Comparison of ENCODE assay signal across 1 cellular context in the genomic region with DNA sequence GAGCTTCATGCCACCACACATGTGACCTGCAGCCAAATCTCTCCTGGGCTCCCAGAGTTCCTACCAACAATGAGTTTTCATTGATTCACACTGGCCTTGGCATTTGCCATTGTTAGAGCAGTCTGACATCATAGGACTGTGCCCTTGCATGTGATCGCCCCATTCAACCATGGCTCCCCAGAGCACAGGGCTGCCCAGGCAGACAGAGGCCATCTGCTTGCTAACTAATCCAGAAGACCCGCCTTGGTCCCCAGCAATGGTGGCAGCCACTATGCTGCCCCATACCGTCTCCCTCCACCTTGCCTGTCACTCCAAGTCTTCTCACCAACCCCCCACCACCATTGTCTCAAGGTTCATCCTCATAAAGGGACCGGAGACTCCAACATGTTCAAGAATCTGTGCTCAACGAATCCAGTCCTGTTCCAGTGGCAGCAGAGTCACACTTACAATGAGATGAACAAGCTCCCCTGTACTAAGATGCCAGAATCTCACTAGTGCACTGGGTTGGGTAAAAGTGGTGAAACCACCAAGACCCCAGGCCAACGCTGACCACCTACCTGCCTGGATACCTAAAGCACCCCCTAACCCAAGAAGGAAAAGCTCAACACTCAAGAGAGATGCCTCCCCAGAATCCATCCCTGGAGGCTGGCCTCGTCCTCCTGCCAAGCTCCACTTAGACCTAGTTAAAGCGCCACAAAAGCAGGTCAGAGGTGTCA.
TF ChIP-seq lines count a peak whose summit lies in the region.

No MANE protein-coding gene starts in this region.

TF ChIP-seq in K562, 482 proteins besides CTCF, POLR2A, EP300 and RAD21:
- TF ChIP-seq, protein P1, sequence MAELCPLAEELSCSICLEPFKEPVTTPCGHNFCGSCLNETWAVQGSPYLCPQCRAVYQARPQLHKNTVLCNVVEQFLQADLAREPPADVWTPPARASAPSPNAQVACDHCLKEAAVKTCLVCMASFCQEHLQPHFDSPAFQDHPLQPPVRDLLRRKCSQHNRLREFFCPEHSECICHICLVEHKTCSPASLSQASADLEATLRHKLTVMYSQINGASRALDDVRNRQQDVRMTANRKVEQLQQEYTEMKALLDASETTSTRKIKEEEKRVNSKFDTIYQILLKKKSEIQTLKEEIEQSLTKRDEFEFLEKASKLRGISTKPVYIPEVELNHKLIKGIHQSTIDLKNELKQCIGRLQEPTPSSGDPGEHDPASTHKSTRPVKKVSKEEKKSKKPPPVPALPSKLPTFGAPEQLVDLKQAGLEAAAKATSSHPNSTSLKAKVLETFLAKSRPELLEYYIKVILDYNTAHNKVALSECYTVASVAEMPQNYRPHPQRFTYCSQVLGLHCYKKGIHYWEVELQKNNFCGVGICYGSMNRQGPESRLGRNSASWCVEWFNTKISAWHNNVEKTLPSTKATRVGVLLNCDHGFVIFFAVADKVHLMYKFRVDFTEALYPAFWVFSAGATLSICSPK (IDR thresholded peaks at IDR 0.05; ENCODE audit: borderline replicate concordance) = no peak
- TF ChIP-seq NR2C2 (CRISPR knock-in tag; IDR thresholded peaks at IDR 0.05) (no peak), NR2C2 (tag; IDR thresholded peaks at IDR 0.05) (0 out of 2 replicates have a peak, but pooled peaks have one; percentile 24)
